11 cellular contexts compared by ENCODE assay signal in the genomic region with DNA sequence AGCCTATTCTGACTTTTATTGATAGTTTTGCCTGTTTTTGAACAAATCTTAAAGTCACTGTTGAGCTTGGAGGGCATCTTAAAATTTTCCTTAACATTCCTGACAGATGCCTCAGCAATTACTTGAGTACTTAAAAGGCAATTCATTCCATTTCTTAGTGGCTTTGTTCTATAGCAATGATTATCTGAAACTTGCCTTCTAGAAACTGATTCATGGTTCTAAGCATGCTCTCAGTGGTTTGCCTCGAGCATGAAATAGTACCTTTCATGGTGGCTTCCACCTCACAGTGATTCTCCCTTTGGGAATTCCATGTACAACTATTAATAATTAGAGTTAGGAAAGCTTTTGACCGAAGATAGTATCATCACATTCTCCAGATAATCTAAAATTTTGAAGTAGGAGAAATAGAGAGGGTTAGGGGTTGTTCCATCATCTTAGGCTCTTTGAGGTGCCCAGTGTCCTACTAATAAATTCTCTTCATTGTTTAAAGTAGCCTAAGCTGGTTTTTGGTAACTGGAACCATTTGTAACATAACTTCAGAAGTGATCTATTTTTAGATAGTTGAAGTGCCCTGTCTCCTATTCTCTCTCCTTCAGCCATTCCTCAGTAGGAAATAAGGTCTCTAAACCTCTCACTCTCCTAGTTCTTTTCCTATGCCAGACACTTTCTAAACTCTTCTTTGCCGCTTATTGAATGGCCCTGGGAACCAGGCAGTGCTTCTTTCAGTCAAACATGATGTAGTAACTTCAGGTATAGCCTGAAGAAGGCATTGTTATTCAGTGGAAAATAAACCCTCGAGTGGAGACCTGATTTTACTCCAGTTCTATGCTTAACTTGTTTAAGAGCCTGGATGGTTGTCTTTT.
DNase-seq lines count a peak whose midpoint lies in the region; ATAC-seq, FAIRE-seq and TF ChIP-seq lines count a peak whose summit lies in the region.
"Had no signal": no experiment of that assay in that cellular context is flagged by ENCODE, and none has a peak within 500 bp of the region (broad histone marks: within the 10 kb centered on the region; RNA-seq: fewer than 3 reads in every experiment).

No MANE protein-coding gene starts in this region.

- H3K27me3 Mint-ChIP-seq in activated naive CD4-positive, alpha-beta T cell treated with anti-CD3 and anti-CD28 coated beads, Interleukin-2, amount 50 U/mL, for 24 hours = no peaks in the 10 kb centered on the region
- no peaks in the 10 kb centered on the region for H3K27me3 Mint-ChIP-seq in activated naive CD4-positive, alpha-beta T cell treated with anti-CD3 and anti-CD28 coated beads for 36 hours (ENCODE audit: low read depth)
- H3K27me3 Mint-ChIP-seq: activated naive CD4-positive, alpha-beta T cell treated with anti-CD3 and anti-CD28 coated beads, Interleukin-2, amount 10 ng/mL, durations not matched to agents 7 days and 5 days had no signal

- no peak for TF ChIP-seq CTCF in thoracic aorta (IDR thresholded peaks at IDR 0.05)
- no peak for TF ChIP-seq CTCF in kidney (IDR thresholded peaks at IDR 0.05; ENCODE audit: borderline replicate concordance, extremely low read depth, insufficient read depth)

- intact Hi-C loops in activated naive CD4-positive, alpha-beta T cell treated with anti-CD3 and anti-CD28 coated beads for 36 hours (cut with micrococcal nuclease) = no loop called here
- intact Hi-C loops in kidney (cut with DNase I) = no loop called here

- ATAC-seq in thoracic aorta (ENCODE audit: insufficient number of reproducible peaks, low FRiP score, low read depth) (peak; percentile 31), GM19467 (IDR thresholded peaks at IDR 0.05; ENCODE audit: unreplicated experiment) (no peak)

- peak overlapping the region; percentile 42 to 61 for H3K27ac ChIP-seq in thoracic aorta
- H3K27ac ChIP-seq in kidney (ENCODE audit: low read depth in 2 of 2, low read length in 2 of 2) = no peak overlapping the region
- H3K27ac ChIP-seq: upper lobe of left lung, WERI-Rb-1 had no signal

- peak overlapping the region; percentile 35 for H3K27ac Mint-ChIP-seq in activated naive CD4-positive, alpha-beta T cell treated with anti-CD3 and anti-CD28 coated beads, Interleukin-2, amount 50 U/mL, for 24 hours
- H3K27ac Mint-ChIP-seq in activated naive CD4-positive, alpha-beta T cell treated with anti-CD3 and anti-CD28 coated beads for 36 hours = no peak overlapping the region
- H3K27ac Mint-ChIP-seq: activated naive CD4-positive, alpha-beta T cell treated with anti-CD3 and anti-CD28 coated beads, Interleukin-2, amount 10 ng/mL, durations not matched to agents 7 days and 5 days had no signal

- no peaks in the 10 kb centered on the region for H3K9me3 Mint-ChIP-seq in activated naive CD4-positive, alpha-beta T cell treated with anti-CD3 and anti-CD28 coated beads, Interleukin-2, amount 50 U/mL, for 24 hours
- H3K9me3 Mint-ChIP-seq in activated naive CD4-positive, alpha-beta T cell treated with anti-CD3 and anti-CD28 coated beads for 36 hours = no peaks in the 10 kb centered on the region
- H3K9me3 Mint-ChIP-seq: activated naive CD4-positive, alpha-beta T cell treated with anti-CD3 and anti-CD28 coated beads, Interleukin-2, amount 10 ng/mL, durations not matched to agents 7 days and 5 days had no signal

- no peak overlapping the region for H3K9ac ChIP-seq in kidney (ENCODE audit: low read length in 2 of 2)

- H3K9me3 ChIP-seq in thoracic aorta (no peaks in the 10 kb centered on the region), kidney (ENCODE audit: control insufficient read depth in 1 of 2, low read length in 2 of 2) (no peaks in the 10 kb centered on the region)
- H3K9me3 ChIP-seq: upper lobe of left lung had no signal

- H3K4me3 ChIP-seq in thoracic aorta (no peak overlapping the region), kidney (ENCODE audit: low read length in 2 of 2) (no peak overlapping the region)
- H3K4me3 ChIP-seq: upper lobe of left lung had no signal

- CTCF ChIA-PET in activated naive CD4-positive, alpha-beta T cell treated with anti-CD3 and anti-CD28 coated beads for 36 hours (lab: Charles Lee) = interaction anchor here (0.6 to 1.8 kb wide), 2 partner anchors 31 to 87 kb away, joined by 6 to 7 read pairs; a partner anchor contains a TSS

- peaks cover 35% of the 10 kb centered on the region for H3K36me3 Mint-ChIP-seq in activated naive CD4-positive, alpha-beta T cell treated with anti-CD3 and anti-CD28 coated beads, Interleukin-2, amount 50 U/mL, for 24 hours
- peaks cover 40% of the 10 kb centered on the region for H3K36me3 Mint-ChIP-seq in activated naive CD4-positive, alpha-beta T cell treated with anti-CD3 and anti-CD28 coated beads for 36 hours (ENCODE audit: low read depth)

- DNase-seq in activated naive CD4-positive, alpha-beta T cell treated with anti-CD3 and anti-CD28 coated beads for 36 hours = no peak
- peak; percentile 74 for DNase-seq in amniotic epithelial cell (ENCODE audit: low read depth)
- DNase-seq in iris pigment epithelial cell (ENCODE audit: low read depth) = peak; percentile 67
- DNase-seq in thoracic aorta (ENCODE audit: low spot score) = no peak
- DNase-seq in kidney = no peak
- no peak for DNase-seq in NCI-H2029 treated with DMSO at 0.1 percent for 48 hours (lab: John Stamatoyannopoulos, UW)
- DNase-seq: activated naive CD4-positive, alpha-beta T cell treated with anti-CD3 and anti-CD28 coated beads, Interleukin-2, amount 10 ng/mL, durations not matched to agents 7 days and 5 days; upper lobe of left lung; WERI-Rb-1 had no signal

- no peaks in the 10 kb centered on the region for H3K36me3 ChIP-seq in thoracic aorta
- peaks cover 5 to 6% of the 10 kb centered on the region in 2 donors for H3K36me3 ChIP-seq in kidney (ENCODE audit: control insufficient read depth in 1 of 2, insufficient read depth in 2 of 2, low read length in 2 of 2)

- H3K4me1 Mint-ChIP-seq in activated naive CD4-positive, alpha-beta T cell treated with anti-CD3 and anti-CD28 coated beads, Interleukin-2, amount 50 U/mL, for 24 hours = peaks cover 76% of the 10 kb centered on the region
- H3K4me1 Mint-ChIP-seq in activated naive CD4-positive, alpha-beta T cell treated with anti-CD3 and anti-CD28 coated beads for 36 hours (ENCODE audit: low read depth) = peaks cover 41% of the 10 kb centered on the region

- H3K4me3 Mint-ChIP-seq in activated naive CD4-positive, alpha-beta T cell treated with anti-CD3 and anti-CD28 coated beads, Interleukin-2, amount 50 U/mL, for 24 hours = no peak overlapping the region
- H3K4me3 Mint-ChIP-seq in activated naive CD4-positive, alpha-beta T cell treated with anti-CD3 and anti-CD28 coated beads for 36 hours = no peak overlapping the region
- H3K4me3 Mint-ChIP-seq: activated naive CD4-positive, alpha-beta T cell treated with anti-CD3 and anti-CD28 coated beads, Interleukin-2, amount 10 ng/mL, durations not matched to agents 7 days and 5 days had no signal

- H3K27me3 ChIP-seq in thoracic aorta (replicated peaks; ENCODE audit: insufficient read depth) = no peaks in the 10 kb centered on the region
- H3K27me3 ChIP-seq: upper lobe of left lung had no signal

- H3K4me1 ChIP-seq in thoracic aorta (ENCODE audit: control insufficient read depth in 1 of 2, low read depth in 2 of 2) = peaks cover 4 to 24% of the 10 kb centered on the region in 2 donors
- no peaks in the 10 kb centered on the region for H3K4me1 ChIP-seq in kidney (ENCODE audit: control insufficient read depth in 1 of 2, insufficient read depth in 1 of 2, low read depth in 1 of 2, low read length in 2 of 2)

- no peak for FAIRE-seq in kidney (lab: Jason Lieb, UNC)

Comparison
In these comparisons a context has a peak if more than half of its experiments do, and no peak if none do; other contexts are left out.
1. DNase-seq: peak in amniotic epithelial cell (single experiment) and iris pigment epithelial cell (single experiment); none in activated naive CD4-positive, alpha-beta T cell treated with anti-CD3 and anti-CD28 coated beads for 36 hours (single experiment), thoracic aorta (single experiment), kidney (single experiment) and NCI-H2029 treated with DMSO at 0.1 percent for 48 hours (single experiment).
2. H3K27ac ChIP-seq: peak in thoracic aorta (2 of 2); none in kidney (0 of 2).